Comparison of ENCODE assay signal across 24 cellular contexts in the genomic region with DNA sequence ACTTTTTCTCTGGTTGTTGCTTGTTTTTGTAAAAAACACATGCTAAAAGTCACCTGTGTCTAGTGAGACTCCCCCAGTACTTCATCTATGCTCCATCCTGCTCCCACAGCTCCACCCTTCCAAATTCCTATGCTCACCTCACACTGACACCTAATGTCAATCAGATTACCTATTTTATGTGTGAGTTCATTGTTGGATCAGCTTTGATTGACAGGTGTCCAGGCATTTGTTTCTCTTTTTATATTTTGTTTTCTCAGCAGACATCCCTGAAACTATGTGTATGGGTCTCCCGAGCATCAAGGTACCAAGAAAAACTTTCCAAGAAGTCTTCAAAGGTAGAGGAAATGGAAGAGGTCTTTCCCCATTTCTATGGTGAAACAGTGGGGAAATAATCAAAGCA. TPM values are rescaled to one million over a fixed set of nuclear protein-coding genes. Genes with fewer than 3 reads are reported as not detected.
DNase-seq lines count a peak whose midpoint lies in the region; ATAC-seq, FAIRE-seq and TF ChIP-seq lines count a peak whose summit lies in the region.
"Had no signal": no experiment of that assay in that cellular context is flagged by ENCODE, and none has a peak within 500 bp of the region (broad histone marks: within the 10 kb centered on the region; RNA-seq: fewer than 3 reads in every experiment).

No MANE protein-coding gene starts in this region.

- H3K4me1 ChIP-seq in OCI-LY1 (ENCODE audit: insufficient read depth, low read length, severe bottlenecking), result peaks cover 100% of the 10 kb centered on the region

- no peak for FAIRE-seq in HTR-8/SVneo (lab: Jason Lieb, UNC)

- H4K20me1 ChIP-seq in OCI-LY1 (ENCODE audit: insufficient read depth, low read length), result no peaks in the 10 kb centered on the region

- no peak overlapping the region for H3K4me3 Mint-ChIP-seq in stimulated activated naive CD8-positive, alpha-beta T cell treated with anti-CD3 and anti-CD28 coated beads, Interleukin-15, Interleukin-2, amounts not matched to agents 100 ng/mL and 50 ng/mL, for 24 hours
- H3K4me3 Mint-ChIP-seq in stimulated activated naive CD8-positive, alpha-beta T cell treated with anti-CD3 and anti-CD28 coated beads, Interleukin-15, amount 100 ng/mL, for 72 hours, result peak overlapping the region in 1 of 2 donors; percentile 1
- H3K4me3 Mint-ChIP-seq in activated T-helper 2 cell treated with anti-CD3 and anti-CD28 coated beads, Interferon-gamma antibody, Interleukin-2, Interleukin-4, amounts not matched to agents 10 μg/mL and 5 μg/mL and 100 μg/mL, durations not matched to agents 14 hours and 24 hours and 36 hours (ENCODE audit: low read depth), result no peak overlapping the region
- H3K4me3 Mint-ChIP-seq: IgD-negative memory B cell had no signal

- H3K4me3 ChIP-seq in OCI-LY1 (ENCODE audit: low read depth, low read length, poor library complexity, severe bottlenecking), result no peak overlapping the region
- H3K4me3 ChIP-seq: Peyer's patch, SK-N-MC had no signal

- peak overlapping the region; percentile 43 for H3K27ac Mint-ChIP-seq in stimulated activated naive CD8-positive, alpha-beta T cell treated with anti-CD3 and anti-CD28 coated beads, Interleukin-15, Interleukin-2, amounts not matched to agents 100 ng/mL and 50 ng/mL, for 24 hours
- no peak overlapping the region for H3K27ac Mint-ChIP-seq in stimulated activated naive CD8-positive, alpha-beta T cell treated with anti-CD3 and anti-CD28 coated beads, Interleukin-15, amount 100 ng/mL, for 72 hours
- peak overlapping the region; percentile 4 for H3K27ac Mint-ChIP-seq in activated T-helper 2 cell treated with anti-CD3 and anti-CD28 coated beads, Interferon-gamma antibody, Interleukin-2, Interleukin-4, amounts not matched to agents 10 μg/mL and 5 μg/mL and 100 μg/mL, durations not matched to agents 14 hours and 24 hours and 36 hours

- intact Hi-C loops in activated T-helper 2 cell treated with anti-CD3 and anti-CD28 coated beads, Interferon-gamma antibody, Interleukin-2, Interleukin-4, amounts not matched to agents 10 μg/mL and 5 μg/mL and 100 μg/mL, durations not matched to agents 14 hours and 24 hours and 36 hours (cut with micrococcal nuclease), result no loop called here

- H3K27me3 ChIP-seq in OCI-LY1 (ENCODE audit: insufficient read depth, low read length), result no peaks in the 10 kb centered on the region
- H3K27me3 ChIP-seq: Peyer's patch had no signal

- H3K27me3 Mint-ChIP-seq in stimulated activated naive CD8-positive, alpha-beta T cell treated with anti-CD3 and anti-CD28 coated beads, Interleukin-15, Interleukin-2, amounts not matched to agents 100 ng/mL and 50 ng/mL, for 24 hours, result no peaks in the 10 kb centered on the region
- H3K27me3 Mint-ChIP-seq in stimulated activated naive CD8-positive, alpha-beta T cell treated with anti-CD3 and anti-CD28 coated beads, Interleukin-15, amount 100 ng/mL, for 72 hours, result no peaks in the 10 kb centered on the region
- H3K27me3 Mint-ChIP-seq in activated T-helper 2 cell treated with anti-CD3 and anti-CD28 coated beads, Interferon-gamma antibody, Interleukin-2, Interleukin-4, amounts not matched to agents 10 μg/mL and 5 μg/mL and 100 μg/mL, durations not matched to agents 14 hours and 24 hours and 36 hours (ENCODE audit: low read depth), result no peaks in the 10 kb centered on the region

- H3K4me1 Mint-ChIP-seq in stimulated activated naive CD8-positive, alpha-beta T cell treated with anti-CD3 and anti-CD28 coated beads, Interleukin-15, Interleukin-2, amounts not matched to agents 100 ng/mL and 50 ng/mL, for 24 hours (ENCODE audit: low read depth), result peaks cover 84% of the 10 kb centered on the region
- peaks cover 88% of the 10 kb centered on the region for H3K4me1 Mint-ChIP-seq in stimulated activated naive CD8-positive, alpha-beta T cell treated with anti-CD3 and anti-CD28 coated beads, Interleukin-15, amount 100 ng/mL, for 72 hours
- H3K4me1 Mint-ChIP-seq in activated T-helper 2 cell treated with anti-CD3 and anti-CD28 coated beads, Interferon-gamma antibody, Interleukin-2, Interleukin-4, amounts not matched to agents 10 μg/mL and 5 μg/mL and 100 μg/mL, durations not matched to agents 14 hours and 24 hours and 36 hours (ENCODE audit: low read depth), result peaks cover 61% of the 10 kb centered on the region

- DNase-seq in stimulated activated naive CD8-positive, alpha-beta T cell treated with anti-CD3 and anti-CD28 coated beads, Interleukin-15, amount 100 ng/mL, for 72 hours, result no peak
- DNase-seq in activated T-helper 2 cell treated with anti-CD3 and anti-CD28 coated beads, Interferon-gamma antibody, Interleukin-2, Interleukin-4, amounts not matched to agents 10 μg/mL and 5 μg/mL and 100 μg/mL, durations not matched to agents 14 hours and 24 hours and 36 hours (ENCODE audit: low spot score), result no peak
- DNase-seq in HTR-8/SVneo (ENCODE audit: insufficient read length, low spot score) (no peak), DMS53 treated with DMSO at 0.1 percent for 48 hours (lab: John Stamatoyannopoulos, UW; ENCODE audit: unreplicated experiment) (no peak)
- DNase-seq in activated effector memory CD4-positive, alpha-beta T cell treated with Interleukin-2 at 50 U/mL for 16 hours, result no peak
- DNase-seq: CD4-positive, CD25-positive, alpha-beta regulatory T cell; COR-L47; DMS79; GF-D8; NCI-H1092; NCI-H1417 treated with DMSO at 0.1 percent for 48 hours; NCI-H1694 treated with DMSO at 0.1 percent for 48 hours; NCI-H2081; NCI-H2227 treated with DMSO at 0.1 percent for 48 hours; NCI-H526 treated with DMSO at 0.1 percent for 48 hours; OCI-M1; SIG-M5; SW 1271 had no signal

- no peak overlapping the region for H3K9ac ChIP-seq in OCI-LY1 (ENCODE audit: low read length)

- no peaks in the 10 kb centered on the region for H3K9me2 ChIP-seq in OCI-LY1 (ENCODE audit: low read depth, low read length)

- H3K9me3 Mint-ChIP-seq in stimulated activated naive CD8-positive, alpha-beta T cell treated with anti-CD3 and anti-CD28 coated beads, Interleukin-15, Interleukin-2, amounts not matched to agents 100 ng/mL and 50 ng/mL, for 24 hours, result no peaks in the 10 kb centered on the region
- no peaks in the 10 kb centered on the region for H3K9me3 Mint-ChIP-seq in stimulated activated naive CD8-positive, alpha-beta T cell treated with anti-CD3 and anti-CD28 coated beads, Interleukin-15, amount 100 ng/mL, for 72 hours
- H3K9me3 Mint-ChIP-seq in activated T-helper 2 cell treated with anti-CD3 and anti-CD28 coated beads, Interferon-gamma antibody, Interleukin-2, Interleukin-4, amounts not matched to agents 10 μg/mL and 5 μg/mL and 100 μg/mL, durations not matched to agents 14 hours and 24 hours and 36 hours, result no peaks in the 10 kb centered on the region
- H3K9me3 Mint-ChIP-seq: CD4-positive, CD25-positive, alpha-beta regulatory T cell had no signal

- H3K4me2 ChIP-seq in OCI-LY1 (ENCODE audit: low read length), result no peak overlapping the region; the same call in 1 of the 2 replicates

- no peaks in the 10 kb centered on the region for H3K9me3 ChIP-seq in OCI-LY1 (ENCODE audit: low read length)
- H3K9me3 ChIP-seq: Peyer's patch had no signal

- H2AFZ ChIP-seq in OCI-LY1 (ENCODE audit: low read length), result no peak overlapping the region

- peaks cover 81% of the 10 kb centered on the region for H3K36me3 ChIP-seq in OCI-LY1 (ENCODE audit: insufficient read depth, low read length)
- H3K36me3 ChIP-seq: Peyer's patch had no signal

- H3K79me2 ChIP-seq in OCI-LY1 (ENCODE audit: insufficient read depth, low read length), result peaks cover 100% of the 10 kb centered on the region

- peak overlapping the region; percentile 58 for H3K27ac ChIP-seq in OCI-LY1 (ENCODE audit: low read depth, low read length, poor library complexity, severe bottlenecking)
- H3K27ac ChIP-seq: Peyer's patch, SK-N-MC had no signal

- no peak for TF ChIP-seq CTCF in OCI-LY1 (IDR thresholded peaks at IDR 0.05; ENCODE audit: low read length)

- no peaks in the 10 kb centered on the region for H3F3A ChIP-seq in OCI-LY1 (ENCODE audit: insufficient read depth, low read length)

- H3K36me3 Mint-ChIP-seq in stimulated activated naive CD8-positive, alpha-beta T cell treated with anti-CD3 and anti-CD28 coated beads, Interleukin-15, Interleukin-2, amounts not matched to agents 100 ng/mL and 50 ng/mL, for 24 hours (ENCODE audit: low read depth), result peaks cover 58% of the 10 kb centered on the region
- H3K36me3 Mint-ChIP-seq in activated T-helper 2 cell treated with anti-CD3 and anti-CD28 coated beads, Interferon-gamma antibody, Interleukin-2, Interleukin-4, amounts not matched to agents 10 μg/mL and 5 μg/mL and 100 μg/mL, durations not matched to agents 14 hours and 24 hours and 36 hours (ENCODE audit: low read depth), result peaks cover 79% of the 10 kb centered on the region

- no peak for ATAC-seq in stimulated activated naive CD8-positive, alpha-beta T cell treated with anti-CD3 and anti-CD28 coated beads, Interleukin-15, amount 100 ng/mL, for 72 hours
- ATAC-seq: HCT116 had no signal

RNA-seq across cellular contexts. Expression of gene RFTN1, which starts 13.4 kb away (rescaled TPM):
- 90.4 and 93.7 TPM in 2 replicates for total RNA-seq in activated T-helper 2 cell treated with anti-CD3 and anti-CD28 coated beads, Interferon-gamma antibody, Interleukin-2, Interleukin-4, amounts not matched to agents 10 μg/mL and 5 μg/mL and 100 μg/mL, durations not matched to agents 14 hours and 24 hours and 36 hours

Comparison
In these comparisons a context has a peak if more than half of its experiments do, and no peak if none do; other contexts are left out.
1. H3K27ac Mint-ChIP-seq: peak in stimulated activated naive CD8-positive, alpha-beta T cell treated with anti-CD3 and anti-CD28 coated beads, Interleukin-15, Interleukin-2, amounts not matched to agents 100 ng/mL and 50 ng/mL, for 24 hours (single experiment) and activated T-helper 2 cell treated with anti-CD3 and anti-CD28 coated beads, Interferon-gamma antibody, Interleukin-2, Interleukin-4, amounts not matched to agents 10 μg/mL and 5 μg/mL and 100 μg/mL, durations not matched to agents 14 hours and 24 hours and 36 hours (single experiment); none in stimulated activated naive CD8-positive, alpha-beta T cell treated with anti-CD3 and anti-CD28 coated beads, Interleukin-15, amount 100 ng/mL, for 72 hours (0 of 2).